In the genomic region with DNA sequence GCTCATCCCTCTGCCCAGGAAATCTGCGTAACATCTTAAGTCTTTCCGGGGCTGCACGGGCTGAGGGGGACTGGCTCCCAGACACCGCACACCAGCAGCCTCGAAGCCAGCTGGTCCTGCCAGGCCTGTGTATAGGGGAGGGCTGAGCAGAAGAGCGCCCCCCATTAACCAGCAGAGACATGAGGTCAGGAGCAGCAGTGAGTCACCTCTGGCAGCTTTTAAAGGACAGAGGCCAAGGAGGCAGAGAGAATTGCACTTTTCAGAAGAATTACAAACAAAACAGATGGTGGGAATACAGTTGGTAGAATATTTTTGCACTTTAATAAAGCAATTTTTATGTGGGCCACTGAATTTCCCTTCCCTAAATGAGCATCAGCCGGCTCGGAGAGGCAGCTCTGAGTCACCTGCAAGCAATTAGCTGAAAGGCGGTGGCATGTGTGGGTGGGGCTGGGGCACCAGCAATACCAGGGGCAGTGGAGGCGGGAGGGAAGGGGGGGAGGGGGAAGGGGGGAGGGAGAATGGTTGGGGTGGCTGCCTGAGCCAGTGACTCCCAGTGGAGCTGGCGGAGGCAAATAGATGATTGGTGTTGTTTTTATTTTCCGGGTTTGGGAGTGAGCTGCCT, we compare ENCODE assay signal across 8 cellular contexts. TPM values are rescaled to one million over a fixed set of nuclear protein-coding genes. Genes with fewer than 3 reads are reported as not detected.
DNase-seq lines count a peak whose midpoint lies in the region; ATAC-seq and TF ChIP-seq lines count a peak whose summit lies in the region.

No MANE protein-coding gene starts in this region.

- no peak overlapping the region for H3K4me2 ChIP-seq in osteoblast (ENCODE audit: insufficient read depth, low read length)

- ATAC-seq in GM18909 (IDR thresholded peaks at IDR 0.05; ENCODE audit: poor library complexity, unreplicated experiment) (no peak), GM21717 (IDR thresholded peaks at IDR 0.05; ENCODE audit: unreplicated experiment) (no peak)

- no peak overlapping the region for H2AFZ ChIP-seq in osteoblast (ENCODE audit: low read length)

- H3K79me2 ChIP-seq in osteoblast (ENCODE audit: insufficient read depth, low read length), result no peaks in the 10 kb centered on the region

- H3K27me3 Mint-ChIP-seq in brain, result peaks cover 9% of the 10 kb centered on the region

- DNase-seq in GM04504 (ENCODE audit: low read depth) (peak; percentile 12), NCI-H1694 treated with DMSO at 0.1 percent for 48 hours (lab: John Stamatoyannopoulos, UW) (peak; percentile 71), osteoblast (ENCODE audit: insufficient read length, low spot score, missing footprints) (peak; percentile 93), hepatic stellate cell (ENCODE audit: low spot score) (no peak)
- no peak for DNase-seq in central memory CD4-positive, alpha-beta T cell

- no peak overlapping the region for H3K4me3 ChIP-seq in osteoblast (ENCODE audit: insufficient read depth, low read length)

- H3K36me3 ChIP-seq in osteoblast (ENCODE audit: insufficient read depth, low read length), result no peaks in the 10 kb centered on the region

- TF ChIP-seq CTCF in brain (conservative IDR thresholded peaks at IDR 0.05) (no peak), osteoblast (IDR thresholded peaks at IDR 0.05; ENCODE audit: extremely low read depth, low read depth, low read length) (peak; percentile 24)

- H3K27ac Mint-ChIP-seq in brain, result peak overlapping the region in 3 of 5 experiments; percentile 10 to 68 (median 49)

- H4K20me1 ChIP-seq in osteoblast (ENCODE audit: insufficient read depth, low read length), result no peaks in the 10 kb centered on the region

- H3K9me3 ChIP-seq in osteoblast (ENCODE audit: low read depth, low read length), result no peaks in the 10 kb centered on the region

- no peaks in the 10 kb centered on the region for H3K36me3 Mint-ChIP-seq in brain

- H3K27me3 ChIP-seq in osteoblast (ENCODE audit: insufficient read depth, low read length), result peaks cover 4% of the 10 kb centered on the region

- H3K4me3 Mint-ChIP-seq in brain, result no peak overlapping the region

- H3K4me1 Mint-ChIP-seq in brain, result peaks cover 29% of the 10 kb centered on the region

- peaks cover 12% of the 10 kb centered on the region for H3K4me1 ChIP-seq in osteoblast (ENCODE audit: insufficient read depth, low read length)

- H3K9me3 Mint-ChIP-seq in brain, result no peaks in the 10 kb centered on the region

- peak overlapping the region; percentile 5 for H3K27ac ChIP-seq in osteoblast (ENCODE audit: low read depth, low read length)

RNA-seq across cellular contexts. Expression of gene GOLGA7B, which starts 39.1 kb away (rescaled TPM):
- polyA plus RNA-seq in brain (ENCODE audit: insufficient read depth, low read depth, low replicate concordance), result 10.7 TPM
- under 0.01 TPM in 1 of 2 replicates, not detected in the other for total RNA-seq in osteoblast

Comparison
In these comparisons a context has a peak if more than half of its experiments do, and no peak if none do; other contexts are left out.
1. DNase-seq: peak in GM04504 (single experiment), NCI-H1694 treated with DMSO at 0.1 percent for 48 hours (single experiment) and osteoblast (single experiment); none in central memory CD4-positive, alpha-beta T cell (single experiment) and hepatic stellate cell (single experiment).